Comparison of ENCODE assay signal across 1 cellular context in the genomic region with DNA sequence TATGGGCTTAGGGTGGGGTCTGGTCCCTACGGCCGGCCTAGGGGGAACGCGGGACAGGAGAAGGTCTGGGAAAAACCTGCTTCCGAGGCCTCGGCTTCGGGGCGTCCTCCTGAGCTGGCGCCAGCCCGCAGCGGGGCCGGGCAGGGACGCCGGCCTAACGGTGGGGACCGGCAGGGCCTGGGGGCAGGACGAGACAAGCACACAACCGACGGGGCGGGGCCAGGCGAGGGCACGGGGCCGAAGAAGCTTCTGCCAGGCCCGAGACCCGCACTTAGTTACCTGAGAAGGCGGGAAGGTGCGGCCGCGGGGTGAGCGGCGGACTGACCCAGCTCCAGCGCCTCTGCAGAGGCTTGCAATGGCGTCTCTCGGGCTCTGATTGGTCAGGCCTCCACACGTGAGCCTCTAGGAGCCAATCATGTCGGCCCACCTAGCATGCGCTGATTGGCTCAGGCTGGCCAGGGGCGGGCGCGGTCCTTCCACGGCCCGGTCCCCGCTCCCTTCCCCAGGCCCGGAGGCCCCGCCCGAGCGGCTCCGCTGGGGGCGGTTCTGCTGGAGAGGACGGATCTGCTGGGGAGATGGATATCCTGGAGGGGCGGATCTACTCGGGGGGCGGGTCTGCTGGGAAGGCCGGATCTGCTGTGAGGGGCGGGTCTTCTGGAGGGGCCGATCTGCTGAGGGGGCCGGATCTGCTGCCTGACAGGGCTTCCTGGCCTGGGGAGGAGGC.
TF ChIP-seq lines count a peak whose summit lies in the region.

No MANE protein-coding gene starts in this region.

TF ChIP-seq in HepG2, 621 proteins besides CTCF, POLR2A, EP300 and RAD21 (continued from another document):
- TF ChIP-seq ZNF749 (CRISPR knock-in tag; IDR thresholded peaks at IDR 0.05; ENCODE audit: borderline replicate concordance) = no peak
- no peak; the same call in 1 of the 2 replicates for TF ChIP-seq KAT7 (CRISPR knock-in tag; IDR thresholded peaks at IDR 0.05; ENCODE audit: borderline replicate concordance)
- TF ChIP-seq, protein P1, sequence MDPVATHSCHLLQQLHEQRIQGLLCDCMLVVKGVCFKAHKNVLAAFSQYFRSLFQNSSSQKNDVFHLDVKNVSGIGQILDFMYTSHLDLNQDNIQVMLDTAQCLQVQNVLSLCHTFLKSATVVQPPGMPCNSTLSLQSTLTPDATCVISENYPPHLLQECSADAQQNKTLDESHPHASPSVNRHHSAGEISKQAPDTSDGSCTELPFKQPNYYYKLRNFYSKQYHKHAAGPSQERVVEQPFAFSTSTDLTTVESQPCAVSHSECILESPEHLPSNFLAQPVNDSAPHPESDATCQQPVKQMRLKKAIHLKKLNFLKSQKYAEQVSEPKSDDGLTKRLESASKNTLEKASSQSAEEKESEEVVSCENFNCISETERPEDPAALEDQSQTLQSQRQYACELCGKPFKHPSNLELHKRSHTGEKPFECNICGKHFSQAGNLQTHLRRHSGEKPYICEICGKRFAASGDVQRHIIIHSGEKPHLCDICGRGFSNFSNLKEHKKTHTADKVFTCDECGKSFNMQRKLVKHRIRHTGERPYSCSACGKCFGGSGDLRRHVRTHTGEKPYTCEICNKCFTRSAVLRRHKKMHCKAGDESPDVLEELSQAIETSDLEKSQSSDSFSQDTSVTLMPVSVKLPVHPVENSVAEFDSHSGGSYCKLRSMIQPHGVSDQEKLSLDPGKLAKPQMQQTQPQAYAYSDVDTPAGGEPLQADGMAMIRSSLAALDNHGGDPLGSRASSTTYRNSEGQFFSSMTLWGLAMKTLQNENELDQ (CRISPR knock-in tag; IDR thresholded peaks at IDR 0.05; ENCODE audit: borderline replicate concordance) = no peak
- no peak for TF ChIP-seq MYNN (CRISPR knock-in tag; IDR thresholded peaks at IDR 0.05; ENCODE audit: low read depth)
- TF ChIP-seq FOXM1 (CRISPR knock-in tag; IDR thresholded peaks at IDR 0.05) = no peak
- TF ChIP-seq ATRX (CRISPR knock-in tag; IDR thresholded peaks at IDR 0.05; ENCODE audit: borderline replicate concordance) = no peak
- TF ChIP-seq NFIC (IDR thresholded peaks at IDR 0.05; ENCODE audit: low read length) = no peak
- no peak; the same call in 1 of the 2 replicates for TF ChIP-seq KLF15 (CRISPR knock-in tag; IDR thresholded peaks at IDR 0.05; ENCODE audit: borderline replicate concordance)
- peak; percentile 69; the same call in 1 of the 2 replicates for TF ChIP-seq ZNF225 (CRISPR knock-in tag; IDR thresholded peaks at IDR 0.05)
- no peak for TF ChIP-seq HHEX (CRISPR knock-in tag; IDR thresholded peaks at IDR 0.05)
- TF ChIP-seq, protein P2, sequence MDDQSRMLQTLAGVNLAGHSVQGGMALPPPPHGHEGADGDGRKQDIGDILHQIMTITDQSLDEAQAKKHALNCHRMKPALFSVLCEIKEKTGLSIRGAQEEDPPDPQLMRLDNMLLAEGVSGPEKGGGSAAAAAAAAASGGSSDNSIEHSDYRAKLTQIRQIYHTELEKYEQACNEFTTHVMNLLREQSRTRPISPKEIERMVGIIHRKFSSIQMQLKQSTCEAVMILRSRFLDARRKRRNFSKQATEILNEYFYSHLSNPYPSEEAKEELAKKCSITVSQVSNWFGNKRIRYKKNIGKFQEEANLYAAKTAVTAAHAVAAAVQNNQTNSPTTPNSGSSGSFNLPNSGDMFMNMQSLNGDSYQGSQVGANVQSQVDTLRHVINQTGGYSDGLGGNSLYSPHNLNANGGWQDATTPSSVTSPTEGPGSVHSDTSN (CRISPR knock-in tag; IDR thresholded peaks at IDR 0.05; ENCODE audit: borderline replicate concordance) = no peak
- peak; percentile 57; the same call in 1 of the 2 replicates for TF ChIP-seq WIZ (CRISPR knock-in tag; IDR thresholded peaks at IDR 0.05)
- TF ChIP-seq CAMTA2 (CRISPR knock-in tag; IDR thresholded peaks at IDR 0.05; ENCODE audit: borderline replicate concordance) = no peak
- TF ChIP-seq ZNF75D (CRISPR knock-in tag; IDR thresholded peaks at IDR 0.05; ENCODE audit: borderline replicate concordance) = no peak
- TF ChIP-seq ELF4 (CRISPR knock-in tag; IDR thresholded peaks at IDR 0.05; ENCODE audit: borderline replicate concordance) = no peak
